ENCODE assay signal across 25 cellular contexts in genomic region chr1:81510701-81511100, GRCh38.
"Had no signal": no experiment of that assay in that cellular context is flagged by ENCODE, and none has a peak within 500 bp of the region (broad histone marks: within the 10 kb centered on the region; RNA-seq: fewer than 3 reads in every experiment).

No MANE protein-coding gene starts in this region.

- H3K36me3 ChIP-seq: ascending aorta, heart left ventricle had no signal

- H3K27ac ChIP-seq: ascending aorta, heart left ventricle had no signal

- H3K9me3 ChIP-seq: ascending aorta, heart left ventricle had no signal

- ATAC-seq: activated CD4-positive, alpha-beta T cell treated with anti-CD3 and anti-CD28 coated beads for 36 hours; activated CD8-positive, alpha-beta memory T cell treated with anti-CD3 and anti-CD28 coated beads, Interleukin-2, amount 10 ng/mL, durations not matched to agents 7 days and 5 days; activated CD8-positive, alpha-beta T cell treated with anti-CD3 and anti-CD28 coated beads, Interleukin-2, amount 10 ng/mL, durations not matched to agents 7 days and 5 days; activated naive CD4-positive, alpha-beta T cell treated with anti-CD3 and anti-CD28 coated beads, Interleukin-2, amount 50 U/mL, for 72 hours; effector memory CD8-positive, alpha-beta T cell; esophagus mucosa; heart left ventricle had no signal

- H3K4me3 ChIP-seq: ascending aorta, heart left ventricle had no signal

- H3K4me1 ChIP-seq: ascending aorta had no signal

- DNase-seq: activated CD4-positive, alpha-beta memory T cell treated with anti-CD3 and anti-CD28 coated beads for 36 hours; activated CD4-positive, alpha-beta T cell treated with anti-CD3 and anti-CD28 coated beads for 36 hours; activated CD4-positive, alpha-beta T cell treated with anti-CD3 and anti-CD28 coated beads, Interleukin-2, amount 10 ng/mL, durations not matched to agents 24 days and 14 days; activated CD4-positive, CD25-positive, alpha-beta regulatory T cell; activated CD4-positive, CD25-positive, alpha-beta regulatory T cell treated with anti-CD3 and anti-CD28 coated beads, Interleukin-2, amount 50 U/mL, for 72 hours; activated CD8-positive, alpha-beta memory T cell treated with anti-CD3 and anti-CD28 coated beads, Interleukin-2, amount 10 ng/mL, durations not matched to agents 7 days and 5 days; activated CD8-positive, alpha-beta memory T cell treated with anti-CD3 and anti-CD28 coated beads, Interleukin-2, amount 50 U/mL, for 4 hours; activated CD8-positive, alpha-beta T cell treated with anti-CD3 and anti-CD28 coated beads, Interleukin-2, amount 10 ng/mL, durations not matched to agents 7 days and 5 days; activated effector memory CD4-positive, alpha-beta T cell treated with anti-CD3 and anti-CD28 coated beads, Interleukin-2, amount 50 U/mL, for 16 hours; activated naive CD4-positive, alpha-beta T cell treated with anti-CD3 and anti-CD28 coated beads, Interleukin-2, amount 10 ng/mL, durations not matched to agents 7 days and 5 days; activated naive CD8-positive, alpha-beta T cell treated with anti-CD3 and anti-CD28 coated beads, Interleukin-2, amount 10 ng/mL, durations not matched to agents 7 days and 5 days; activated T-cell treated with anti-CD3 and anti-CD28 coated beads, Interleukin-2, amount 50 U/mL, for 1 hour; activated T-cell treated with anti-CD3 and anti-CD28 coated beads, Interleukin-2, amount 50 U/mL, for 48 hours; caudate nucleus; cortex of kidney; dermis blood vessel endothelial cell; effector CD4-positive, alpha-beta T cell; effector memory CD8-positive, alpha-beta T cell; heart left ventricle; T-helper 2 cell had no signal

- FAIRE-seq: colon, frontal cortex had no signal

- H3K27me3 ChIP-seq: ascending aorta, heart left ventricle had no signal
